12 cellular contexts compared by ENCODE assay signal in the genomic region with DNA sequence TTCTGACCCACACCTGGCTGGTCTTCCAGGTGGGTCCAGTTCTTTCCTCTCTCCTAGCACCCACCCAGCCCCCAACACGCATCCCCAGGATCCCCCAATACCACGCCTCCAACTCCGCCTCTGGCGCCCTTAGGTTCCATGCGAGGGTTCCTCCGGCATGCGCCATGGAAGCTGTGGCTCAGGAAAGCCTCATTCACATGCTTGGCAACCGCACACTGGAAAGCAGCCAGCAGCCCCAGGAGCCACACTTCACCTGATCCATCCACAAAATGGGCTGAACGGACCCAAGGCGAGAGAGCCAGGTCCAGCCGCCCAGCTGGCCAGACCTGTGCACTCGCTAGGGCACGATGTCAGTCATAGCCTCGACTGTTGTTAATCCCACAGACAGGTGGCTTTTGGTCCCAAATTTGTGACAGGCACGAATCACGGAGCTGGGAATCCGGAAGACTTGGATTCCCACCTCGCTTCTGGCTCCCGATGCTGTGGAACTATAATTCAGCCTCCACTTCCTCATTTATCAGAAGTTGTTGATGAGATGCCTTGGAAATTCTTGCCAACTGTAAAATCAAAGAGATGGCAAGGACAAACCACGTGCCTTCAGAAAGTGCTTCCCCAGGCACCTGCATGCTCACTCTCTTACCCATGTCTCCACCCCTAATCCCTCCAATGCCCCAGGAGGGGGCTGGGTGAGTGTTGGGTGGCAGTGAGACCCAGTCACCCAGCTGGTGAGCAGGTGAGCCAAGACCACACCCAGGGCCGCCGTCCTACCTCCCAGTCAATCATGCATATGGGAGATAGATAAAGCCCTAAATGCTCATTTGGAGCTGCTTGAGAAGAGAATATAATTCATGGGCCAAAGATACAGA.
DNase-seq lines count a peak whose midpoint lies in the region; ATAC-seq and TF ChIP-seq lines count a peak whose summit lies in the region.
"Had no signal": no experiment of that assay in that cellular context is flagged by ENCODE, and none has a peak within 500 bp of the region (broad histone marks: within the 10 kb centered on the region; RNA-seq: fewer than 3 reads in every experiment).

No MANE protein-coding gene starts in this region.

- TF ChIP-seq EP300 in gastroesophageal sphincter (IDR thresholded peaks at IDR 0.05) = no peak

- no peak overlapping the region for H3K4me3 ChIP-seq in gastroesophageal sphincter
- no peak overlapping the region for H3K4me3 ChIP-seq in skeletal muscle satellite cell (ENCODE audit: low read length)
- H3K4me3 ChIP-seq: cardiac muscle cell had no signal

- TF ChIP-seq CTCF in gastroesophageal sphincter (IDR thresholded peaks at IDR 0.05) = no peak

- H3K36me3 ChIP-seq in gastroesophageal sphincter (no peaks in the 10 kb centered on the region), skeletal muscle satellite cell (ENCODE audit: insufficient read depth, low read length) (no peaks in the 10 kb centered on the region)
- H3K36me3 ChIP-seq: cardiac muscle cell had no signal

- H3K27me3 ChIP-seq in gastroesophageal sphincter (no peaks in the 10 kb centered on the region), skeletal muscle satellite cell (ENCODE audit: control insufficient read depth, insufficient read depth, low read length) (no peaks in the 10 kb centered on the region)
- H3K27me3 ChIP-seq: cardiac muscle cell had no signal

- no peak for TF ChIP-seq POLR2A in gastroesophageal sphincter (IDR thresholded peaks at IDR 0.05)

- H3K9ac ChIP-seq in skeletal muscle satellite cell (ENCODE audit: low read depth, low read length) = no peak overlapping the region

- H3K9me3 ChIP-seq in gastroesophageal sphincter (peaks cover 0 to 9% (median 0%) of the 10 kb centered on the region in 3 donors), skeletal muscle satellite cell (replicated peaks; ENCODE audit: low read length) (no peaks in the 10 kb centered on the region)

- DNase-seq in DMS153 treated with DMSO at 0.1 percent for 48 hours (lab: John Stamatoyannopoulos, UW; ENCODE audit: unreplicated experiment) (peak; percentile 95), NCI-H2196 (lab: John Stamatoyannopoulos, UW; ENCODE audit: unreplicated experiment) (peak; percentile 92)
- DNase-seq in stimulated activated naive CD8-positive, alpha-beta T cell treated with anti-CD3 and anti-CD28 coated beads, Interleukin-15, Interleukin-2, amounts not matched to agents 100 U/mL and 50 U/mL, for 24 hours = no peak
- no peak for DNase-seq in activated CD4-positive, alpha-beta T cell treated with anti-CD3 and anti-CD28 coated beads, Interleukin-2, amount 50 U/mL, for 48 hours
- DNase-seq: activated T-cell treated with anti-CD3 and anti-CD28 coated beads, Interleukin-2, amount 50 U/mL, for 72 hours; C1 segment of cervical spinal cord had no signal

- H3K4me2 ChIP-seq in skeletal muscle satellite cell (ENCODE audit: low read length) = peak overlapping the region; percentile 49

- H3K27ac ChIP-seq in gastroesophageal sphincter = peak overlapping the region; percentile 32 to 79 (median 70)
- H3K27ac ChIP-seq: VCaP had no signal

- ATAC-seq in gastroesophageal sphincter (no peak), GM19328 (IDR thresholded peaks at IDR 0.05; ENCODE audit: unreplicated experiment) (no peak), GM18907 (IDR thresholded peaks at IDR 0.05; ENCODE audit: unreplicated experiment) (no peak)
- no peak for ATAC-seq in stimulated activated naive CD8-positive, alpha-beta T cell treated with anti-CD3 and anti-CD28 coated beads, Interleukin-15, Interleukin-2, amounts not matched to agents 100 U/mL and 50 U/mL, for 24 hours
- ATAC-seq: activated T-cell treated with anti-CD3 and anti-CD28 coated beads, Interleukin-2, amount 50 U/mL, for 72 hours had no signal

- 76 to 79% methylated on average over 4 to 5 of the region's 22 CpGs for WGBS in gastroesophageal sphincter (ENCODE audit: low coverage in 1 of 2), 2 donors

- H3K4me1 ChIP-seq in gastroesophageal sphincter = peaks cover 4 to 33% (median 21%) of the 10 kb centered on the region in 3 donors
- peaks cover 31% of the 10 kb centered on the region for H3K4me1 ChIP-seq in skeletal muscle satellite cell (ENCODE audit: control insufficient read depth, insufficient read depth, low read length)

Comparison
In these comparisons a context has a peak if more than half of its experiments do, and no peak if none do; other contexts are left out.
1. DNase-seq: peak in DMS153 treated with DMSO at 0.1 percent for 48 hours (single experiment) and NCI-H2196 (single experiment); none in stimulated activated naive CD8-positive, alpha-beta T cell treated with anti-CD3 and anti-CD28 coated beads, Interleukin-15, Interleukin-2, amounts not matched to agents 100 U/mL and 50 U/mL, for 24 hours (single experiment) and activated CD4-positive, alpha-beta T cell treated with anti-CD3 and anti-CD28 coated beads, Interleukin-2, amount 50 U/mL, for 48 hours (0 of 2).